Comparison of ENCODE assay signal across 28 cellular contexts in genomic region chrX:56385960-56386359, GRCh38.
A peak's percentile ranks its signal among the peaks of the same experiment; 100 is the strongest.
DNase-seq lines count a peak whose midpoint lies in the region; ATAC-seq, FAIRE-seq and TF ChIP-seq lines count a peak whose summit lies in the region.
"Had no signal": no experiment of that assay in that cellular context is flagged by ENCODE, and none has a peak within 500 bp of the region (broad histone marks: within the 10 kb centered on the region; RNA-seq: fewer than 3 reads in every experiment).

No MANE protein-coding gene starts in this region.

- H3K9ac ChIP-seq in astrocyte (ENCODE audit: low read length) = no peak overlapping the region
- H3K9ac ChIP-seq: neural progenitor cell had no signal

- H3K9me3 Mint-ChIP-seq in activated CD4-positive, alpha-beta T cell treated with anti-CD3 and anti-CD28 coated beads, Interleukin-2, amount 10 ng/mL, durations not matched to agents 24 days and 14 days = peaks cover 3% of the 10 kb centered on the region
- peaks cover 0 to 3% (median 0%) of the 10 kb centered on the region in 7 donors for H3K9me3 Mint-ChIP-seq in CD4-positive, CD25-positive, alpha-beta regulatory T cell
- H3K9me3 Mint-ChIP-seq in activated CD4-positive, alpha-beta memory T cell treated with anti-CD3 and anti-CD28 coated beads, Interleukin-2, amount 10 ng/mL, durations not matched to agents 7 days and 5 days = no peaks in the 10 kb centered on the region
- peaks cover 1% of the 10 kb centered on the region for H3K9me3 Mint-ChIP-seq in astrocyte (ENCODE audit: unreplicated experiment)
- H3K9me3 Mint-ChIP-seq: HFFc6, neural progenitor cell had no signal

- H4K20me1 ChIP-seq in astrocyte (ENCODE audit: insufficient read depth, low read length) = no peaks in the 10 kb centered on the region

- peak overlapping the region; percentile 51 for H3K4me3 ChIP-seq in CD4-positive, CD25-positive, alpha-beta regulatory T cell (ENCODE audit: low read depth, low read length)
- H3K4me3 ChIP-seq in astrocyte (ENCODE audit: insufficient read depth, low read depth, low read length) = no peak overlapping the region
- no peak overlapping the region for H3K4me3 ChIP-seq in brain microvascular endothelial cell (ENCODE audit: low read depth, low read length)
- H3K4me3 ChIP-seq: A549, neural progenitor cell, pancreas, SK-N-MC, skin epidermis, testis had no signal

- H3K27me3 Mint-ChIP-seq in activated CD4-positive, alpha-beta T cell treated with anti-CD3 and anti-CD28 coated beads, Interleukin-2, amount 10 ng/mL, durations not matched to agents 24 days and 14 days = no peaks in the 10 kb centered on the region
- no peaks in the 10 kb centered on the region for H3K27me3 Mint-ChIP-seq in CD4-positive, CD25-positive, alpha-beta regulatory T cell
- H3K27me3 Mint-ChIP-seq in activated CD4-positive, alpha-beta memory T cell treated with anti-CD3 and anti-CD28 coated beads, Interleukin-2, amount 10 ng/mL, durations not matched to agents 7 days and 5 days = no peaks in the 10 kb centered on the region
- no peaks in the 10 kb centered on the region for H3K27me3 Mint-ChIP-seq in astrocyte (ENCODE audit: low read depth, unreplicated experiment)
- H3K27me3 Mint-ChIP-seq: dendritic cell treated with granulocyte-macrophage colony-stimulating factor and Interleukin-4, amounts not matched to agents 40 ng/mL and 50 ng/mL, for 4 days had no signal

- intact Hi-C loops in activated CD4-positive, alpha-beta T cell treated with anti-CD3 and anti-CD28 coated beads, Interleukin-2, amount 10 ng/mL, durations not matched to agents 24 days and 14 days (cut with micrococcal nuclease) = no loop called here

- TF ChIP-seq CTCF in astrocyte (IDR thresholded peaks at IDR 0.05; ENCODE audit: insufficient read depth, low read depth, low read length) = no peak
- TF ChIP-seq CTCF in brain microvascular endothelial cell (IDR thresholded peaks at IDR 0.05; ENCODE audit: low read depth, low read length, missing control alignments) = no peak

- H3K9me3 ChIP-seq in CD4-positive, CD25-positive, alpha-beta regulatory T cell (ENCODE audit: control insufficient read depth in 2 of 2, low read length in 2 of 2) = no peaks in the 10 kb centered on the region
- no peaks in the 10 kb centered on the region for H3K9me3 ChIP-seq in astrocyte (ENCODE audit: insufficient read depth, low read depth, low read length)
- H3K9me3 ChIP-seq: A549, pancreas, testis had no signal

- no peak for ATAC-seq in CD4-positive, CD25-positive, alpha-beta regulatory T cell (ENCODE audit: low read depth in 2 of 2)
- ATAC-seq: A549, esophagus mucosa, left lobe of liver, pancreas had no signal

- CTCF ChIA-PET in activated CD4-positive, alpha-beta memory T cell treated with anti-CD3 and anti-CD28 coated beads, Interleukin-2, amount 10 ng/mL, durations not matched to agents 7 days and 5 days (lab: Charles Lee) = no interaction called here

- H3K36me3 ChIP-seq in CD4-positive, CD25-positive, alpha-beta regulatory T cell (ENCODE audit: control insufficient read depth, insufficient read depth, low read length) = no peaks in the 10 kb centered on the region
- H3K36me3 ChIP-seq in astrocyte (ENCODE audit: insufficient read depth, low read length) = no peaks in the 10 kb centered on the region
- no peaks in the 10 kb centered on the region for H3K36me3 ChIP-seq in brain microvascular endothelial cell (replicated peaks)
- H3K36me3 ChIP-seq: neural progenitor cell, pancreas had no signal

- H3K27me3 ChIP-seq in CD4-positive, CD25-positive, alpha-beta regulatory T cell (ENCODE audit: control insufficient read depth, insufficient read depth, low read length) = no peaks in the 10 kb centered on the region
- H3K27me3 ChIP-seq in astrocyte (ENCODE audit: insufficient read depth, low read length) = no peaks in the 10 kb centered on the region
- no peaks in the 10 kb centered on the region for H3K27me3 ChIP-seq in brain microvascular endothelial cell (replicated peaks)
- H3K27me3 ChIP-seq: neural progenitor cell, pancreas, testis had no signal

- no peak overlapping the region for H2AFZ ChIP-seq in astrocyte (ENCODE audit: low read depth, low read length)
- H2AFZ ChIP-seq: neural progenitor cell had no signal

- no peak overlapping the region for H3K27ac ChIP-seq in CD4-positive, CD25-positive, alpha-beta regulatory T cell (ENCODE audit: insufficient read depth, low read length, poor library complexity, severe bottlenecking)
- H3K27ac ChIP-seq in astrocyte (ENCODE audit: low read depth, low read length) (no peak overlapping the region), brain microvascular endothelial cell (no peak overlapping the region)
- H3K27ac ChIP-seq: A549, neural progenitor cell, pancreas, SK-N-MC, testis had no signal

- peaks cover 15% of the 10 kb centered on the region for H3K36me3 Mint-ChIP-seq in activated CD4-positive, alpha-beta T cell treated with anti-CD3 and anti-CD28 coated beads, Interleukin-2, amount 10 ng/mL, durations not matched to agents 24 days and 14 days (ENCODE audit: low read depth)
- no peaks in the 10 kb centered on the region for H3K36me3 Mint-ChIP-seq in CD4-positive, CD25-positive, alpha-beta regulatory T cell
- H3K36me3 Mint-ChIP-seq in activated CD4-positive, alpha-beta memory T cell treated with anti-CD3 and anti-CD28 coated beads, Interleukin-2, amount 10 ng/mL, durations not matched to agents 7 days and 5 days (ENCODE audit: low read depth) = peaks cover 30% of the 10 kb centered on the region
- no peaks in the 10 kb centered on the region for H3K36me3 Mint-ChIP-seq in astrocyte (ENCODE audit: low read depth, unreplicated experiment)
- H3K36me3 Mint-ChIP-seq: neural progenitor cell had no signal

- in situ Hi-C loops in brain microvascular endothelial cell (cut with HindIII; ENCODE audit: low pct_ligation_motif_present, low sequenced_read_pairs) = no loop called here

- H3K27ac Mint-ChIP-seq in activated CD4-positive, alpha-beta T cell treated with anti-CD3 and anti-CD28 coated beads, Interleukin-2, amount 10 ng/mL, durations not matched to agents 24 days and 14 days = peak overlapping the region; percentile 16
- peak overlapping the region; percentile 8 to 66 (median 44) for H3K27ac Mint-ChIP-seq in CD4-positive, CD25-positive, alpha-beta regulatory T cell
- peak overlapping the region; percentile 81 for H3K27ac Mint-ChIP-seq in activated CD4-positive, alpha-beta memory T cell treated with anti-CD3 and anti-CD28 coated beads, Interleukin-2, amount 10 ng/mL, durations not matched to agents 7 days and 5 days
- no peak overlapping the region for H3K27ac Mint-ChIP-seq in astrocyte (ENCODE audit: unreplicated experiment)
- H3K27ac Mint-ChIP-seq: dendritic cell treated with granulocyte-macrophage colony-stimulating factor and Interleukin-4, amounts not matched to agents 40 ng/mL and 50 ng/mL, for 4 days; endodermal cell; HFFc6; neural progenitor cell had no signal

- peaks cover 15% of the 10 kb centered on the region for H3K4me1 ChIP-seq in CD4-positive, CD25-positive, alpha-beta regulatory T cell (ENCODE audit: control insufficient read depth, insufficient read depth, low read length, poor library complexity, severe bottlenecking)
- no peaks in the 10 kb centered on the region for H3K4me1 ChIP-seq in astrocyte (ENCODE audit: insufficient read depth, low read length)
- H3K4me1 ChIP-seq: A549, neural progenitor cell, pancreas, testis had no signal

- no peak overlapping the region for H3K4me2 ChIP-seq in astrocyte (ENCODE audit: low read length)
- H3K4me2 ChIP-seq: A549, neural progenitor cell had no signal

- FAIRE-seq in astrocyte (lab: Jason Lieb, UNC) = peak; percentile 73
- FAIRE-seq: A549, H1, islet of Langerhans, pancreas had no signal

- H3K4me1 Mint-ChIP-seq in activated CD4-positive, alpha-beta T cell treated with anti-CD3 and anti-CD28 coated beads, Interleukin-2, amount 10 ng/mL, durations not matched to agents 24 days and 14 days = peaks cover 31% of the 10 kb centered on the region
- H3K4me1 Mint-ChIP-seq in CD4-positive, CD25-positive, alpha-beta regulatory T cell = peaks cover 8 to 52% (median 22%) of the 10 kb centered on the region in 4 donors
- peaks cover 55% of the 10 kb centered on the region for H3K4me1 Mint-ChIP-seq in activated CD4-positive, alpha-beta memory T cell treated with anti-CD3 and anti-CD28 coated beads, Interleukin-2, amount 10 ng/mL, durations not matched to agents 7 days and 5 days
- H3K4me1 Mint-ChIP-seq in astrocyte (ENCODE audit: low read depth, unreplicated experiment) = no peaks in the 10 kb centered on the region
- H3K4me1 Mint-ChIP-seq: endodermal cell, neural progenitor cell had no signal

- DNase-seq in activated CD4-positive, alpha-beta T cell treated with anti-CD3 and anti-CD28 coated beads, Interleukin-2, amount 10 ng/mL, durations not matched to agents 24 days and 14 days = no peak
- no peak for DNase-seq in activated CD4-positive, alpha-beta T cell treated with anti-CD3 and anti-CD28 coated beads for 4 hours
- DNase-seq in CD4-positive, CD25-positive, alpha-beta regulatory T cell = no peak
- DNase-seq in activated CD4-positive, alpha-beta memory T cell treated with anti-CD3 and anti-CD28 coated beads, Interleukin-2, amount 10 ng/mL, durations not matched to agents 7 days and 5 days = no peak
- DNase-seq in astrocyte (ENCODE audit: low read depth) (no peak), brain microvascular endothelial cell (no peak), NAMALWA (ENCODE audit: low spot score) (no peak), SHP77 (lab: John Stamatoyannopoulos, UW) (no peak)
- DNase-seq: activated CD8-positive, alpha-beta memory T cell treated with anti-CD3 and anti-CD28 coated beads, Interleukin-2, amount 50 U/mL, for 4 hours; DMS153; endodermal cell; HFFc6; Karpas-422; NCI-H1417 treated with DMSO at 0.1 percent for 48 hours; NCI-H2029 treated with DMSO at 0.1 percent for 48 hours; NCI-H524 treated with DMSO at 0.1 percent for 48 hours; NK-92 treated with Interleukin-12 subunit alpha and Interleukin-12 subunit beta, amount 100 ng/mL, for 24 hours; pancreas; testis had no signal

- H3K4me3 Mint-ChIP-seq in activated CD4-positive, alpha-beta T cell treated with anti-CD3 and anti-CD28 coated beads, Interleukin-2, amount 10 ng/mL, durations not matched to agents 24 days and 14 days = peak overlapping the region; percentile 51
- peak overlapping the region; percentile 51 to 80 (median 66) for H3K4me3 Mint-ChIP-seq in CD4-positive, CD25-positive, alpha-beta regulatory T cell
- peak overlapping the region; percentile 68 for H3K4me3 Mint-ChIP-seq in activated CD4-positive, alpha-beta memory T cell treated with anti-CD3 and anti-CD28 coated beads, Interleukin-2, amount 10 ng/mL, durations not matched to agents 7 days and 5 days
- no peak overlapping the region for H3K4me3 Mint-ChIP-seq in astrocyte (ENCODE audit: unreplicated experiment)
- H3K4me3 Mint-ChIP-seq: dendritic cell treated with granulocyte-macrophage colony-stimulating factor and Interleukin-4, amounts not matched to agents 40 ng/mL and 50 ng/mL, for 4 days; endodermal cell; HFFc6; neural progenitor cell had no signal

- POLR2A ChIA-PET in activated CD4-positive, alpha-beta memory T cell treated with anti-CD3 and anti-CD28 coated beads, Interleukin-2, amount 10 ng/mL, durations not matched to agents 7 days and 5 days (lab: Charles Lee) = interaction anchor here (0.6 to 1.0 kb wide), 2 partner anchors 11 to 98 kb away, joined by 4 to 6 read pairs; no protein-coding TSS in a partner anchor

- no peaks in the 10 kb centered on the region for H3K79me2 ChIP-seq in astrocyte (ENCODE audit: insufficient read depth, low read length)
